Comparison of ENCODE assay signal across 2 cellular contexts in genomic region chr2:173427887-173428683, GRCh38.
TF ChIP-seq lines count a peak whose summit lies in the region.

No MANE protein-coding gene starts in this region.

TF ChIP-seq in H1, 55 proteins besides CTCF, POLR2A, EP300 and RAD21 (continued from another document):
- TF ChIP-seq CHD7 (IDR thresholded peaks at IDR 0.05; ENCODE audit: insufficient replicate concordance, low read length) (no peak), RBBP5 (IDR thresholded peaks at IDR 0.05; ENCODE audit: borderline replicate concordance, low read depth, low read length) (no peak), KDM1A (IDR thresholded peaks at IDR 0.05; ENCODE audit: borderline replicate concordance, low read length) (no peak), NANOG (IDR thresholded peaks at IDR 0.05; ENCODE audit: insufficient read depth, low read depth, low read length, poor library complexity, severe bottlenecking) (no peak), CHD1 (IDR thresholded peaks at IDR 0.05; ENCODE audit: low read depth, low read length) (no peak)

TF ChIP-seq in liver, 16 proteins besides CTCF, POLR2A, EP300 and RAD21 (continued from another document):
- no peak for TF ChIP-seq ZBTB33 (IDR thresholded peaks at IDR 0.05)
- TF ChIP-seq, protein P1, sequence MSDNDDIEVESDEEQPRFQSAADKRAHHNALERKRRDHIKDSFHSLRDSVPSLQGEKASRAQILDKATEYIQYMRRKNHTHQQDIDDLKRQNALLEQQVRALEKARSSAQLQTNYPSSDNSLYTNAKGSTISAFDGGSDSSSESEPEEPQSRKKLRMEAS (IDR thresholded peaks at IDR 0.05) = no peak
TF ChIP-seq in liver: peak in this region for 3.
